In the genomic region with DNA sequence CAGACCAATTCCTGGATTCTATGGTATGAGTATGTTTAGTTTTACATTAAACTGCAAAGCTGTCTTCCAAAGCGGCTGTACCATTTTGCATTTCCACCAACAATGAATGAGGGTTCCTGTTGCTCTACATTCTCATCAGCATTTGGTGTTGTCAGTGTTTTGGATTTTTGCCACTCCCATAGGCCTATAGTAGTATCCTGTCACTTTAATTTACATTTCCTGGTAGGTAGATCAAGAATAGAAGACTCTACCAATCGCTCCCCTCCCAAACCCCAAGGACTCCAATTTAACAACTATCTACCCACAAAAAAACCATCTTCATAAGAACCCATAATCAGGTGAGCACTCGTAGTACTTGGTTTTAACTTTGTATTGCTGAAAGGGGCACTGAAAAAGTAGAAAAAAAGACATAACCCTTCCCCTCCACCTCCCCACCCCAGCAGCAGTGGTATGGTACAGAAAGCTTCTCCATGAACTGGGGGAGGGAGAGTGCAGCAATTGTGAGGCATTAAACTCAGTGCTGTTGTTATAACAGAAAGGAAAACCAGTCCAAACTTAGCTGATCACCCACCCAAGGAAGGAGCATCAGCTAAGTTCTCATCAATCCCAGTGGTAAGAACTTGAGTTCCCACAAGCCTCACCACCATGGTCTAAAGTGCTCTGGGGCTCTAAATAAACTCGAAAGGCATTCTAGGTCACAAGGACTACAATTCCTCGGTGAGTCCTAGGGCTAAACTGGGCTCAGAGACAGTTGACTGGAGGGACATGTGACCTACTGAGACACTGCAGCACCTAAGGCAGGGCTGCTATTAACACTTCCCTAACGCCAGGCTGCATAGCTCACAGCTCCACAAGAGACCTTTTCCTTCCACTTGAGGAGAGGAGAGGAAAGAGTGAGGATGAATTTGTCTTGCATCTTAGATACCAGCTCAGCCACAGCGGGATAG, we compare ENCODE assay signal across 11 cellular contexts. TPM values are rescaled to one million over a fixed set of nuclear protein-coding genes. Genes with fewer than 3 reads are reported as not detected.
A peak's percentile ranks its signal among the peaks of the same experiment; 100 is the strongest.
DNase-seq lines count a peak whose midpoint lies in the region; ATAC-seq and TF ChIP-seq lines count a peak whose summit lies in the region.
"Had no signal": no experiment of that assay in that cellular context is flagged by ENCODE, and none has a peak within 500 bp of the region (broad histone marks: within the 10 kb centered on the region; RNA-seq: fewer than 3 reads in every experiment).

No MANE protein-coding gene starts in this region.

- H3K4me3 Mint-ChIP-seq in CD8-positive, alpha-beta T cell: peak overlapping the region; percentile 47
- peak overlapping the region; percentile 84 for H3K4me3 Mint-ChIP-seq in activated naive CD8-positive, alpha-beta T cell treated with anti-CD3 and anti-CD28 coated beads, Interleukin-2, amount 10 ng/mL, durations not matched to agents 7 days and 5 days
- no peak overlapping the region for H3K4me3 Mint-ChIP-seq in glutamatergic neuron (ENCODE audit: unreplicated experiment)

- no peak overlapping the region for H3K4me3 ChIP-seq in CD8-positive, alpha-beta T cell (ENCODE audit: low read depth, low read length)
- no peak overlapping the region for H3K4me3 ChIP-seq in WERI-Rb-1 (ENCODE audit: low read depth, low read length)
- H3K4me3 ChIP-seq: mucosa of descending colon had no signal

- TF ChIP-seq CTCF in CD8-positive, alpha-beta T cell (IDR thresholded peaks at IDR 0.05): no peak
- TF ChIP-seq CTCF in glutamatergic neuron (IDR thresholded peaks at IDR 0.05; ENCODE audit: partially characterized antibody, unreplicated experiment) (no peak), WERI-Rb-1 (IDR thresholded peaks at IDR 0.05; ENCODE audit: low read depth, low read length) (no peak)

- ATAC-seq in CD8-positive, alpha-beta T cell: no peak
- ATAC-seq in GM19324 (IDR thresholded peaks at IDR 0.05; ENCODE audit: low FRiP score, unreplicated experiment) (peak; percentile 27), HG03280 (IDR thresholded peaks at IDR 0.05; ENCODE audit: unreplicated experiment) (peak; percentile 49)
- peak; percentile 53 for ATAC-seq in activated naive CD8-positive, alpha-beta T cell treated with anti-CD3 and anti-CD28 coated beads, Interleukin-2, amount 10 ng/mL, durations not matched to agents 7 days and 5 days (ENCODE audit: low read depth)

- H3K27ac Mint-ChIP-seq in CD8-positive, alpha-beta T cell: peak overlapping the region; percentile 75
- H3K27ac Mint-ChIP-seq in activated naive CD8-positive, alpha-beta T cell treated with anti-CD3 and anti-CD28 coated beads, Interleukin-2, amount 10 ng/mL, durations not matched to agents 7 days and 5 days: peak overlapping the region; percentile 97
- no peak overlapping the region for H3K27ac Mint-ChIP-seq in glutamatergic neuron (ENCODE audit: unreplicated experiment)

- intact Hi-C loops in CD8-positive, alpha-beta T cell (cut with DNase I, micrococcal nuclease): no loop called here

- H3K27me3 Mint-ChIP-seq in CD8-positive, alpha-beta T cell (ENCODE audit: low read depth): no peaks in the 10 kb centered on the region
- H3K27me3 Mint-ChIP-seq in activated naive CD8-positive, alpha-beta T cell treated with anti-CD3 and anti-CD28 coated beads, Interleukin-2, amount 10 ng/mL, durations not matched to agents 7 days and 5 days: no peaks in the 10 kb centered on the region
- no peaks in the 10 kb centered on the region for H3K27me3 Mint-ChIP-seq in glutamatergic neuron (ENCODE audit: unreplicated experiment)

- peaks cover 18% of the 10 kb centered on the region for H3K4me1 ChIP-seq in CD8-positive, alpha-beta T cell (ENCODE audit: insufficient read depth, low read length)

- DNase-seq in CD8-positive, alpha-beta T cell: no peak
- no peak for DNase-seq in activated naive CD8-positive, alpha-beta T cell treated with anti-CD3 and anti-CD28 coated beads, Interleukin-2, amount 10 ng/mL, durations not matched to agents 7 days and 5 days
- DNase-seq in ureter (ENCODE audit: low spot score) (no peak), glutamatergic neuron (no peak), WERI-Rb-1 (no peak), HuH-7.5 (ENCODE audit: low spot score) (no peak)
- DNase-seq: effector CD4-positive, alpha-beta T cell; hypothalamus had no signal

- POLR2A ChIA-PET in CD8-positive, alpha-beta T cell (lab: Charles Lee): interaction anchor here (0.6 kb wide), 1 partner anchor 9 kb away, joined by 3 read pairs; no protein-coding TSS in a partner anchor
- POLR2A ChIA-PET in activated naive CD8-positive, alpha-beta T cell treated with anti-CD3 and anti-CD28 coated beads, Interleukin-2, amount 10 ng/mL, durations not matched to agents 7 days and 5 days (lab: Charles Lee): interaction anchor here (0.6 to 5.0 kb wide), 17 partner anchors 10 to 419 kb away, joined by 3 to 78 read pairs (median 4); a partner anchor contains a TSS

- CTCF ChIA-PET in CD8-positive, alpha-beta T cell (lab: Charles Lee): interaction anchor here (0.8 to 1.6 kb wide), 4 partner anchors 13 to 177 kb away, joined by 3 to 5 read pairs (median 4); no protein-coding TSS in a partner anchor

- no peaks in the 10 kb centered on the region for H3K27me3 ChIP-seq in CD8-positive, alpha-beta T cell (ENCODE audit: insufficient read depth, low read length)
- H3K27me3 ChIP-seq in WERI-Rb-1 (ENCODE audit: insufficient read depth, low read depth, severe bottlenecking): no peaks in the 10 kb centered on the region

- peaks cover 22% of the 10 kb centered on the region for H3K4me1 Mint-ChIP-seq in CD8-positive, alpha-beta T cell (ENCODE audit: low read depth)
- peaks cover 72% of the 10 kb centered on the region for H3K4me1 Mint-ChIP-seq in activated naive CD8-positive, alpha-beta T cell treated with anti-CD3 and anti-CD28 coated beads, Interleukin-2, amount 10 ng/mL, durations not matched to agents 7 days and 5 days
- H3K4me1 Mint-ChIP-seq in glutamatergic neuron (ENCODE audit: low read depth, unreplicated experiment): no peaks in the 10 kb centered on the region

- H3K9me3 Mint-ChIP-seq in CD8-positive, alpha-beta T cell: no peaks in the 10 kb centered on the region
- H3K9me3 Mint-ChIP-seq in activated naive CD8-positive, alpha-beta T cell treated with anti-CD3 and anti-CD28 coated beads, Interleukin-2, amount 10 ng/mL, durations not matched to agents 7 days and 5 days: no peaks in the 10 kb centered on the region
- H3K9me3 Mint-ChIP-seq in glutamatergic neuron (ENCODE audit: unreplicated experiment): no peaks in the 10 kb centered on the region

- no peaks in the 10 kb centered on the region for H3K36me3 ChIP-seq in CD8-positive, alpha-beta T cell (ENCODE audit: insufficient read depth, low read length)
- no peaks in the 10 kb centered on the region for H3K36me3 ChIP-seq in WERI-Rb-1

- no peak overlapping the region for H3K27ac ChIP-seq in CD8-positive, alpha-beta T cell (ENCODE audit: low read depth, low read length)
- no peak overlapping the region for H3K27ac ChIP-seq in WERI-Rb-1

- no peaks in the 10 kb centered on the region for H3K36me3 Mint-ChIP-seq in CD8-positive, alpha-beta T cell
- H3K36me3 Mint-ChIP-seq in activated naive CD8-positive, alpha-beta T cell treated with anti-CD3 and anti-CD28 coated beads, Interleukin-2, amount 10 ng/mL, durations not matched to agents 7 days and 5 days: peaks cover 17% of the 10 kb centered on the region
- H3K36me3 Mint-ChIP-seq in glutamatergic neuron (ENCODE audit: unreplicated experiment): no peaks in the 10 kb centered on the region

- no peaks in the 10 kb centered on the region for H3K9me3 ChIP-seq in CD8-positive, alpha-beta T cell (ENCODE audit: low read length)
- no peaks in the 10 kb centered on the region for H3K9me3 ChIP-seq in WERI-Rb-1 (ENCODE audit: severe bottlenecking)
- H3K9me3 ChIP-seq: mucosa of descending colon had no signal

RNA-seq across cellular contexts. Expression of a gene that starts 35.5 kb away (rescaled TPM):
- total RNA-seq in CD8-positive, alpha-beta T cell: 100 to 1,000 TPM; 425 to 430 TPM
- total RNA-seq in activated naive CD8-positive, alpha-beta T cell treated with anti-CD3 and anti-CD28 coated beads, Interleukin-2, amount 10 ng/mL, durations not matched to agents 7 days and 5 days: 100 to 1,000 TPM; 233 to 238 TPM
- total RNA-seq in ureter (15.8 TPM), glutamatergic neuron (ENCODE audit: unreplicated experiment) (not detected)

Comparison
In these comparisons a context has a peak if more than half of its experiments do, and no peak if none do; other contexts are left out.
1. RNA of a gene that starts 35.5 kb away (total RNA-seq): 425 to 430 TPM in CD8-positive, alpha-beta T cell, 233 to 238 TPM in activated naive CD8-positive, alpha-beta T cell treated with anti-CD3 and anti-CD28 coated beads, Interleukin-2, amount 10 ng/mL, durations not matched to agents 7 days and 5 days and 15.8 TPM in ureter (single experiment); not detected in glutamatergic neuron (single experiment); every median in the first group is over 10 times any median in the second.